In the genomic region with DNA sequence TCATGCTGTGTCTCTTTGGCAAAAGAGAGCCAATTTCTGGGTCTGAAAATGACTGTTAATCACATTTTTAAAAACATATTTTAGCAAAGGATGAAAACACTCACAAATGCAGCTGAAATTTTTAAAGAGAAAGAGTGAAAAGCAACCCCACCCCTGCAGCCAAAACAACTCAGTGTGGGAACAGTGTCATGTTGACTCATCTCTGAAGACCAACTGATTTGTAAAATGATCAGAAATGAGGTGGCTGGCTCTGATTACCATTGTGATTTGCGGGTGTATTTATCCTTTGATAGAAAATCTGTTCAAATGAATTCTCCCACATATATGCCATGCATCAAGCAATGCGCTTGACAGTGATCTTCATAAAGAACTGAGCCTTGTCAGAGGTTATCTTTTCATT, we compare ENCODE assay signal across 23 cellular contexts.
"Had no signal": no experiment of that assay in that cellular context is flagged by ENCODE, and none has a peak within 500 bp of the region (broad histone marks: within the 10 kb centered on the region; RNA-seq: fewer than 3 reads in every experiment).

No MANE protein-coding gene starts in this region.

- H3K27me3 ChIP-seq: adrenal gland, breast epithelium had no signal

- H3K4me3 ChIP-seq: adrenal gland, breast epithelium, SK-N-MC had no signal

- DNase-seq: activated CD4-positive, alpha-beta T cell treated with anti-CD3 and anti-CD28 coated beads for 48 hours; activated CD4-positive, alpha-beta T cell treated with anti-CD3 and anti-CD28 coated beads, Interleukin-2, amount 50 U/mL, for 4 hours; activated CD8-positive, alpha-beta memory T cell treated with anti-CD3 and anti-CD28 coated beads, Interleukin-2, amount 50 U/mL, for 48 hours; activated CD8-positive, alpha-beta T cell treated with anti-CD3 and anti-CD28 coated beads, Interleukin-2, amount 10 ng/mL, durations not matched to agents 7 days and 5 days; activated naive CD4-positive, alpha-beta T cell treated with anti-CD3 and anti-CD28 coated beads, Interleukin-2, amount 50 U/mL, for 16 hours; activated naive CD8-positive, alpha-beta T cell treated with anti-CD3 and anti-CD28 coated beads, Interleukin-2, amount 10 ng/mL, durations not matched to agents 7 days and 5 days; activated T-cell treated with anti-CD3 and anti-CD28 coated beads, Interleukin-2, amount 50 U/mL, for 1 hour; adrenal gland; anterior cingulate cortex; MV-4-11; NCI-H1092 treated with DMSO at 0.1 percent for 48 hours; NCI-H1417 treated with DMSO at 0.1 percent for 48 hours; NCI-H1694; NCI-H2029; NCI-H2107; NCI-H2171 treated with DMSO at 0.1 percent for 48 hours; NCI-H226; NCI-H510A; NCI-H82; RPMI8226; T-helper 1 cell had no signal

- H3K36me3 ChIP-seq: adrenal gland, breast epithelium had no signal

- H3K4me1 ChIP-seq: adrenal gland, breast epithelium had no signal

- H3K27ac ChIP-seq: adrenal gland, breast epithelium, SK-N-MC had no signal

- H3K9me3 ChIP-seq: adrenal gland, breast epithelium had no signal
